Comparison of ENCODE assay signal across 20 cellular contexts in the genomic region with DNA sequence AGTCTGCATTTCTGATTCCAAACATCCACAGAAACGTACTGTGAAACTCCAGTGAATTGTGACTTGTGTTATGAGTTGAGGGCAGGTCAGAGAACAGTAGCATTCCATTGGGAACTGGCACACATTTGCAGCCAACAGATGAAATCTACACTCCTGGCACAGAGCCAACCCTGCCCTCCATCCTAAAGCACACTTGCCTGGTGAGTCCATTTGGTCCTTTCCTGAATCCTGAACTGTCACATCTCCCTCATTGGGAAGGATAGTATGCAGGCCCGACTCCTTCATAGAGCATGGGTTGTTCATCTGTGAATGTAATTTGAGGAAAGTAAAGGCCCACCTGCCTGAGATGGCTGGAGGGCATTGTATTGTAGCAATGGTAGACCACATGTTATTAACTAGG.
DNase-seq lines count a peak whose midpoint lies in the region; ATAC-seq, FAIRE-seq and TF ChIP-seq lines count a peak whose summit lies in the region.
"Had no signal": no experiment of that assay in that cellular context is flagged by ENCODE, and none has a peak within 500 bp of the region (broad histone marks: within the 10 kb centered on the region; RNA-seq: fewer than 3 reads in every experiment).

No MANE protein-coding gene starts in this region.

- ATAC-seq in A549 (no peak), GM18870 (IDR thresholded peaks at IDR 0.05; ENCODE audit: unreplicated experiment) (no peak)

- peak overlapping the region; percentile 4 to 73; a peak in 4 of 6 replicates for H3K27ac ChIP-seq in A549
- H3K27ac ChIP-seq: heart right ventricle had no signal

- TF ChIP-seq CTCF in A549 (IDR thresholded peaks at IDR 0.05) = no peak

- CTCF ChIA-PET in A549 (lab: Yijun Ruan, JAX) = no interaction called here

- H3K9me3 ChIP-seq in A549 = no peaks in the 10 kb centered on the region
- H3K9me3 ChIP-seq: heart right ventricle had no signal

- POLR2A ChIA-PET in A549 (lab: Yijun Ruan, JAX) = no interaction called here

- no peak for TF ChIP-seq EP300 in A549 (IDR thresholded peaks at IDR 0.05)

- H3K4me2 ChIP-seq in A549 = no peak overlapping the region

- no peak for TF ChIP-seq RAD21 in A549 (conservative IDR thresholded peaks at IDR 0.05 in 1 of 2, IDR thresholded peaks at IDR 0.05 in 1 of 2)

- FAIRE-seq in A549 (lab: Jason Lieb, UNC) = no peak
- no peak for FAIRE-seq in H54 (lab: Jason Lieb, UNC)
- FAIRE-seq: GM12892, keratinocyte, RCC 7860 had no signal

- WGBS in A549 (ENCODE audit: missing lambda C conversion rate) = 75% methylated on average over 2 of the region's 2 CpGs

- DNase-seq in A549 (ENCODE audit: low read depth in 1 of 2, low spot score in 1 of 2) = no peak
- DNase-seq in DMS 273 treated with DMSO at 0.1 percent for 48 hours (lab: John Stamatoyannopoulos, UW) = peak; percentile 16
- DNase-seq in NCI-H2171 treated with DMSO at 0.1 percent for 48 hours (lab: John Stamatoyannopoulos, UW) = peak; percentile 74
- peak; percentile 38 for DNase-seq in dermis blood vessel endothelial cell
- no peak for DNase-seq in H54 (ENCODE audit: insufficient read length, low spot score)
- no peak for DNase-seq in GM19238 (ENCODE audit: insufficient read length, low spot score)
- DNase-seq in SIG-M5 treated with dmso at 0.1 percent for 504 hours (lab: John Stamatoyannopoulos, UW; ENCODE audit: unreplicated experiment) = no peak
- DNase-seq: activated CD4-positive, alpha-beta T cell treated with anti-CD3 and anti-CD28 coated beads, Interleukin-2, amount 50 U/mL, for 1 hour; activated gamma-delta T cell treated with Interleukin-2 at 50 U/mL for 16 hours; central memory CD4-positive, alpha-beta T cell; heart right ventricle; naive B cell; NCI-H187 treated with DMSO at 0.1 percent for 48 hours; NCI-H82; posterior cingulate gyrus; stimulated activated CD8-positive, alpha-beta memory T cell treated with anti-CD3 and anti-CD28 coated beads, Interleukin-4, amount 100 ng/mL, for 48 hours had no signal

- TF ChIP-seq POLR2A in A549 (IDR thresholded peaks at IDR 0.05; ENCODE audit: low read length) (no peak), H54 (IDR thresholded peaks at IDR 0.05; ENCODE audit: low read depth, low read length) (no peak)

- peaks cover 53% of the 10 kb centered on the region for H3K4me1 ChIP-seq in A549
- H3K4me1 ChIP-seq: heart right ventricle had no signal

- no peak overlapping the region for H3K4me3 ChIP-seq in A549
- H3K4me3 ChIP-seq: heart right ventricle had no signal

TF ChIP-seq in A549, 52 proteins besides CTCF, POLR2A, EP300 and RAD21:
- no peak for TF ChIP-seq JUN (IDR thresholded peaks at IDR 0.05)
- no peak for TF ChIP-seq RARB (CRISPR knock-in tag; IDR thresholded peaks at IDR 0.05)

Comparison
In these comparisons a context has a peak if more than half of its experiments do, and no peak if none do; other contexts are left out.
1. DNase-seq: peak in DMS 273 treated with DMSO at 0.1 percent for 48 hours (single experiment), NCI-H2171 treated with DMSO at 0.1 percent for 48 hours (single experiment) and dermis blood vessel endothelial cell (single experiment); none in A549 (0 of 2), H54 (single experiment), GM19238 (single experiment) and SIG-M5 treated with dmso at 0.1 percent for 504 hours (single experiment).